ENCODE assay signal across 9 cellular contexts in the genomic region with DNA sequence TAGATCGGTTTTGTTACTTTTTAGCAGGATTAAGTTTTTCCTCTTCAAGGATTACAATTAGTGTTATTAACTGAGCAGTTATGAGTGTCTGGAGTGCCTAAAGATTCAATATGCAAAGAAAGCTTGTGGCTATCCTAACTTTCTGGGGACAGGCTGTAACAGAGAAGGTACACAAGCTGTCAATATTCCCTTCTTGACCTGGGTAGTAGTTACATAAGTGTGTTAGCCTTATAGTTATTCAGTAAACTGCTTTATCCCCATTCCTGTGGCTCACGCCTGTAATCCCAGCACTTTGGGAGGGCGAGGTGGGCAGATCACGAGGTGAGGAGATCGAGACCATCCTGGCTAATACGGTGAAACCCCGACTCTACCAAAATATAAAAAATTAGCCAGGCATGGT.
"Had no signal": no experiment of that assay in that cellular context is flagged by ENCODE, and none has a peak within 500 bp of the region (broad histone marks: within the 10 kb centered on the region; RNA-seq: fewer than 3 reads in every experiment).

No MANE protein-coding gene starts in this region.

- H2AFZ ChIP-seq: GM23248 had no signal

- H3K9me3 ChIP-seq: HAP-1 had no signal

- H3K9me3 Mint-ChIP-seq: HFFc6 had no signal

- H3K4me1 ChIP-seq: HAP-1 had no signal

- H3K27ac Mint-ChIP-seq: HFFc6 had no signal

- H3K9ac ChIP-seq: GM23248, KMS-11 had no signal

- DNase-seq: GM23248, GOT3, H7, HFFc6, IMR-90, KBM-7 had no signal

- H3K4me2 ChIP-seq: KMS-11 had no signal

- H3K4me3 Mint-ChIP-seq: HFFc6 had no signal

- H3K4me3 ChIP-seq: GM23248, HAP-1 had no signal

- ATAC-seq: HCT116 had no signal

- H3K27ac ChIP-seq: GM23248, KMS-11 had no signal
